In genomic region chr7:76608469-76608868, GRCh38 we compare ENCODE assay signal across 8 cellular contexts. TPM values are rescaled to one million over a fixed set of nuclear protein-coding genes. Genes with fewer than 3 reads are reported as not detected.
A peak's percentile ranks its signal among the peaks of the same experiment; 100 is the strongest.
DNase-seq lines count a peak whose midpoint lies in the region; ATAC-seq and TF ChIP-seq lines count a peak whose summit lies in the region.
"Not testable (repeated sequence)": the region's sequence is repeated elsewhere in the genome, so short reads cannot be mapped to it uniquely, and the experiment has no call there.
"Had no signal": no experiment of that assay in that cellular context is flagged by ENCODE, and none has a peak within 500 bp of the region (broad histone marks: within the 10 kb centered on the region; RNA-seq: fewer than 3 reads in every experiment).

No MANE protein-coding gene starts in this region.

- not testable (repeated sequence) for H4K20me1 ChIP-seq in Karpas-422 (ENCODE audit: insufficient read depth, low read depth, low read length)

- not testable (repeated sequence) for H3K79me2 ChIP-seq in Karpas-422 (ENCODE audit: low read length)

- H3K4me3 ChIP-seq in Karpas-422 (ENCODE audit: low read length); epithelial cell of esophagus (ENCODE audit: low read length): not testable (repeated sequence)

- POLR2A ChIA-PET in activated naive CD8-positive, alpha-beta T cell treated with anti-CD3 and anti-CD28 coated beads, Interleukin-2, amount 10 ng/mL, durations not matched to agents 7 days and 5 days (lab: Charles Lee): not testable (repeated sequence)

- H3K4me2 ChIP-seq in Karpas-422 (ENCODE audit: low read depth, low read length, poor library complexity, severe bottlenecking): not testable (repeated sequence)

- not testable (repeated sequence) for H3K9me2 ChIP-seq in Karpas-422 (replicated peaks; ENCODE audit: insufficient read depth, low read length)

- not testable (repeated sequence) for ATAC-seq in T-helper 17 cell; activated naive CD8-positive, alpha-beta T cell treated with anti-CD3 and anti-CD28 coated beads, Interleukin-2, amount 10 ng/mL, durations not matched to agents 7 days and 5 days (ENCODE audit: low read depth)

- DNase-seq in AG20443 (ENCODE audit: low spot score) (peak; percentile 1), Karpas-422 (peak; percentile 42), epithelial cell of esophagus (ENCODE audit: low read depth) (peak; percentile 62)
- DNase-seq in T-helper 17 cell; activated naive CD8-positive, alpha-beta T cell treated with anti-CD3 and anti-CD28 coated beads, Interleukin-2, amount 10 ng/mL, durations not matched to agents 7 days and 5 days; neural crest cell (ENCODE audit: low read depth, low spot score): not testable (repeated sequence)
- DNase-seq in activated CD8-positive, alpha-beta memory T cell treated with anti-CD3 and anti-CD28 coated beads, Interleukin-2, amount 50 U/mL, for 4 hours: peak; percentile 15

- H3K27me3 ChIP-seq in Karpas-422 (ENCODE audit: low read length): not testable (repeated sequence)

- not testable (repeated sequence) for H3K27ac ChIP-seq in Karpas-422 (ENCODE audit: low read length)

- not testable (repeated sequence) for H3K4me1 ChIP-seq in Karpas-422 (ENCODE audit: low read length)

- H3K27ac Mint-ChIP-seq in T-helper 17 cell (peak overlapping the region; percentile 75), neural crest cell (ENCODE audit: unreplicated experiment) (peak overlapping the region; percentile 27)
- H3K27ac Mint-ChIP-seq in activated naive CD8-positive, alpha-beta T cell treated with anti-CD3 and anti-CD28 coated beads, Interleukin-2, amount 10 ng/mL, durations not matched to agents 7 days and 5 days: peak overlapping the region; percentile 55

- H3K4me3 Mint-ChIP-seq in T-helper 17 cell; activated naive CD8-positive, alpha-beta T cell treated with anti-CD3 and anti-CD28 coated beads, Interleukin-2, amount 10 ng/mL, durations not matched to agents 7 days and 5 days; neural crest cell: not testable (repeated sequence)

- not testable (repeated sequence) for H3K9me3 Mint-ChIP-seq in activated naive CD8-positive, alpha-beta T cell treated with anti-CD3 and anti-CD28 coated beads, Interleukin-2, amount 10 ng/mL, durations not matched to agents 7 days and 5 days; neural crest cell

- not testable (repeated sequence) for H3K36me3 ChIP-seq in Karpas-422 (ENCODE audit: insufficient read depth, low read length)

- H3K9ac ChIP-seq in Karpas-422 (ENCODE audit: low read length): not testable (repeated sequence)

- H3K36me3 Mint-ChIP-seq in T-helper 17 cell (ENCODE audit: low read depth); activated naive CD8-positive, alpha-beta T cell treated with anti-CD3 and anti-CD28 coated beads, Interleukin-2, amount 10 ng/mL, durations not matched to agents 7 days and 5 days; neural crest cell (ENCODE audit: low read depth): not testable (repeated sequence)

- not testable (repeated sequence) for H2AFZ ChIP-seq in Karpas-422 (ENCODE audit: low read length)

- not testable (repeated sequence) for H3K27me3 Mint-ChIP-seq in T-helper 17 cell; activated naive CD8-positive, alpha-beta T cell treated with anti-CD3 and anti-CD28 coated beads, Interleukin-2, amount 10 ng/mL, durations not matched to agents 7 days and 5 days; neural crest cell (ENCODE audit: low read depth)

- not testable (repeated sequence) for H3K9me3 ChIP-seq in Karpas-422 (ENCODE audit: low read length); T-helper 17 cell (ENCODE audit: control insufficient read depth, low read length, poor library complexity, severe bottlenecking)

- not testable (repeated sequence) for TF ChIP-seq CTCF in epithelial cell of esophagus (IDR thresholded peaks at IDR 0.05; ENCODE audit: insufficient read depth, low read depth, low read length, missing control alignments); neural crest cell (conservative IDR thresholded peaks at IDR 0.05)

- not testable (repeated sequence) for H3K4me1 Mint-ChIP-seq in T-helper 17 cell, neural crest cell
- H3K4me1 Mint-ChIP-seq in activated naive CD8-positive, alpha-beta T cell treated with anti-CD3 and anti-CD28 coated beads, Interleukin-2, amount 10 ng/mL, durations not matched to agents 7 days and 5 days: peaks cover 15% of the 10 kb centered on the region

RNA-seq across cellular contexts. Expression of gene POMZP3, which starts 18.6 kb away (rescaled TPM):
- total RNA-seq in Karpas-422 (2014; rRNA removed; shearing (Covaris generic); ENCODE audit: low replicate concordance): 1.4 and 3.0 TPM in 2 replicates
- total RNA-seq in T-helper 17 cell: 10 to 100 TPM; 14.6 to 20.2 TPM
- total RNA-seq in activated naive CD8-positive, alpha-beta T cell treated with anti-CD3 and anti-CD28 coated beads, Interleukin-2, amount 10 ng/mL, durations not matched to agents 7 days and 5 days: 10 to 100 TPM; 12.7 to 13.9 TPM
- 9.4 and 9.8 TPM in 2 replicates for total RNA-seq in neural crest cell
- total RNA-seq: G401 had no signal
